In the genomic region with DNA sequence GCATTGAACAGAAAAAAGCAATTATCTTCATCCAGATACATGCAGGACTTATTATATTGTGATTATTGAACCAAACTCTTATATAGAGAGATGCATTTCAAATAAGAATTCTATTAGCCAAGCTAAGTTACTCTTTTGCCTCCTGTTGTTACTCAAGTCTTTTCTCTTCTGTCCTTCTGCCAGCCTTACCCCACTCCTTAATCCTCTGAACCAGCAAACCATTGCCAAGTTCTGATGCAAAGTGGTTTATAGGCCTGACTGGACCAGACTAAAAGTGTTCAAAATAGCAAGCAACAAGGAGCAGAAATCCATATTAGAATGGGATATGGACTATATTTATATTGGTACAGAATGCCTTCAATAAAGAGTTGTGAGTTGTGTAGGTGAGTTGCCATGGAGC, we compare ENCODE assay signal across 15 cellular contexts.
"Had no signal": no experiment of that assay in that cellular context is flagged by ENCODE, and none has a peak within 500 bp of the region (broad histone marks: within the 10 kb centered on the region; RNA-seq: fewer than 3 reads in every experiment).

No MANE protein-coding gene starts in this region.

- ATAC-seq: activated CD8-positive, alpha-beta T cell treated with anti-CD3 and anti-CD28 coated beads, Interleukin-2, amount 10 ng/mL, durations not matched to agents 7 days and 5 days; activated naive CD8-positive, alpha-beta T cell treated with anti-CD3 and anti-CD28 coated beads, Interleukin-2, amount 50 U/mL, for 24 hours; body of pancreas; gastrocnemius medialis; natural killer cell had no signal

- H3K4me3 ChIP-seq: body of pancreas, gastrocnemius medialis, left ventricle myocardium inferior, spleen had no signal

- DNase-seq: activated CD8-positive, alpha-beta T cell treated with anti-CD3 and anti-CD28 coated beads, Interleukin-2, amount 10 ng/mL, durations not matched to agents 7 days and 5 days; activated gamma-delta T cell; activated naive CD4-positive, alpha-beta T cell treated with anti-CD3 and anti-CD28 coated beads, Interleukin-2, amount 50 U/mL, for 16 hours; activated naive CD8-positive, alpha-beta T cell treated with anti-CD3 and anti-CD28 coated beads, Interleukin-2, amount 50 U/mL, for 24 hours; activated T-cell treated with anti-CD3 and anti-CD28 coated beads, Interleukin-2, amount 50 U/mL, for 24 hours; anterior cingulate cortex; body of pancreas; gastrocnemius medialis; hippocampal formation; left ventricle myocardium inferior; natural killer cell; spleen; stimulated activated CD4-positive, alpha-beta T cell treated with anti-CD3 and anti-CD28 coated beads, Interleukin-4, amount 100 ng/mL, for 1 hour; stimulated activated naive CD4-positive, alpha-beta T cell treated with Interleukin-2 at 50 U/mL for 16 hours had no signal

- H3K36me3 Mint-ChIP-seq: natural killer cell had no signal

- H3K27ac Mint-ChIP-seq: activated CD8-positive, alpha-beta T cell treated with anti-CD3 and anti-CD28 coated beads, Interleukin-2, amount 10 ng/mL, durations not matched to agents 7 days and 5 days; activated naive CD8-positive, alpha-beta T cell treated with anti-CD3 and anti-CD28 coated beads, Interleukin-2, amount 50 U/mL, for 24 hours; natural killer cell; progenitor cell of endocrine pancreas had no signal

- H3K9me3 Mint-ChIP-seq: activated naive CD8-positive, alpha-beta T cell treated with anti-CD3 and anti-CD28 coated beads, Interleukin-2, amount 50 U/mL, for 24 hours; activated T-cell treated with anti-CD3 and anti-CD28 coated beads, Interleukin-2, amount 50 U/mL, for 24 hours; natural killer cell had no signal

- H3K4me3 Mint-ChIP-seq: activated CD8-positive, alpha-beta T cell treated with anti-CD3 and anti-CD28 coated beads, Interleukin-2, amount 10 ng/mL, durations not matched to agents 7 days and 5 days; natural killer cell had no signal
